30 cellular contexts compared by ENCODE assay signal in genomic region chr1:81034366-81034765, GRCh38.
"Had no signal": no experiment of that assay in that cellular context is flagged by ENCODE, and none has a peak within 500 bp of the region (broad histone marks: within the 10 kb centered on the region; RNA-seq: fewer than 3 reads in every experiment).

No MANE protein-coding gene starts in this region.

- H3K9me3 ChIP-seq: colonic mucosa, esophagus squamous epithelium had no signal

- H3K27ac Mint-ChIP-seq: activated CD8-positive, alpha-beta T cell treated with anti-CD3 and anti-CD28 coated beads for 36 hours; activated naive CD8-positive, alpha-beta T cell; activated T-helper 17 cell treated with anti-CD3 and anti-CD28 coated beads, Interleukin-2, amount 50 U/mL, for 72 hours; WTC11 had no signal

- H3K36me3 ChIP-seq: cardiac muscle cell, colonic mucosa, esophagus squamous epithelium had no signal

- H3K4me3 ChIP-seq: cardiac muscle cell, colonic mucosa, esophagus squamous epithelium had no signal

- H3K27me3 ChIP-seq: cardiac muscle cell, colonic mucosa, esophagus squamous epithelium had no signal

- H3K27me3 Mint-ChIP-seq: activated CD8-positive, alpha-beta T cell treated with anti-CD3 and anti-CD28 coated beads for 36 hours; activated naive CD8-positive, alpha-beta T cell; activated T-helper 17 cell treated with anti-CD3 and anti-CD28 coated beads, Interleukin-2, amount 50 U/mL, for 72 hours had no signal

- DNase-seq: activated CD4-positive, alpha-beta T cell treated with anti-CD3 and anti-CD28 coated beads for 1 hour; activated CD4-positive, alpha-beta T cell treated with anti-CD3 and anti-CD28 coated beads for 4 hours; activated CD4-positive, alpha-beta T cell treated with anti-CD3 and anti-CD28 coated beads, Interleukin-2, amount 50 U/mL, for 1 hour; activated CD4-positive, alpha-beta T cell treated with anti-CD3 and anti-CD28 coated beads, Interleukin-2, amount 50 U/mL, for 48 hours; activated CD8-positive, alpha-beta memory T cell treated with anti-CD3 and anti-CD28 coated beads for 24 hours; activated CD8-positive, alpha-beta T cell treated with anti-CD3 and anti-CD28 coated beads for 36 hours; activated effector memory CD4-positive, alpha-beta T cell treated with Interleukin-2 at 50 U/mL for 16 hours; activated gamma-delta T cell treated with Interleukin-2 at 50 U/mL for 16 hours; activated naive CD4-positive, alpha-beta T cell treated with anti-CD3 and anti-CD28 coated beads, Interleukin-2, amount 50 U/mL, for 16 hours; activated naive CD4-positive, alpha-beta T cell treated with Interleukin-2 at 50 U/mL for 16 hours; activated T-cell treated with anti-CD3 and anti-CD28 coated beads, Interleukin-2, amount 50 U/mL, for 4 hours; amniotic stem cell; anterior cingulate cortex; central memory CD4-positive, alpha-beta T cell; cerebellar nuclear complex; colonic mucosa; effector CD8-positive, alpha-beta T cell; esophagus squamous epithelium; T-helper 2 cell had no signal

- H3K4me3 Mint-ChIP-seq: activated CD8-positive, alpha-beta T cell treated with anti-CD3 and anti-CD28 coated beads for 36 hours; activated naive CD8-positive, alpha-beta T cell; activated T-cell treated with anti-CD3 and anti-CD28 coated beads, Interleukin-2, amount 50 U/mL, for 4 hours; activated T-helper 17 cell treated with anti-CD3 and anti-CD28 coated beads, Interleukin-2, amount 50 U/mL, for 72 hours; WTC11 had no signal

- H3K4me1 Mint-ChIP-seq: activated T-helper 17 cell treated with anti-CD3 and anti-CD28 coated beads, Interleukin-2, amount 50 U/mL, for 72 hours; WTC11 had no signal

- H3K4me1 ChIP-seq: colonic mucosa, esophagus squamous epithelium had no signal

- FAIRE-seq: astrocyte, endometrium, endothelial cell of umbilical vein, frontal cortex, TTC549 had no signal

- ATAC-seq: activated CD8-positive, alpha-beta T cell treated with anti-CD3 and anti-CD28 coated beads for 36 hours; activated T-cell treated with anti-CD3 and anti-CD28 coated beads, Interleukin-2, amount 50 U/mL, for 4 hours; activated T-helper 17 cell treated with anti-CD3 and anti-CD28 coated beads, Interleukin-2, amount 50 U/mL, for 72 hours; WTC11 had no signal

- H3K27ac ChIP-seq: cardiac muscle cell, colonic mucosa, epithelial cell of prostate, esophagus squamous epithelium, VCaP had no signal
